Comparison of ENCODE assay signal across 1 cellular context in genomic region chr18:47930086-47930843, GRCh38.
TF ChIP-seq lines count a peak whose summit lies in the region.

Gene SMAD2, minus strand, starts transcription at chr18:47930659. Its CDS starts 33,903 bp downstream, at chr18:47896756.

TF ChIP-seq in HepG2, 621 proteins besides CTCF, POLR2A, EP300 and RAD21 (continued from another document and continues in another):
- TF ChIP-seq PATZ1 (CRISPR knock-in tag; IDR thresholded peaks at IDR 0.05) = peak; percentile 65
- peak; percentile 50 for TF ChIP-seq GABPA (IDR thresholded peaks at IDR 0.05; ENCODE audit: low read depth, low read length)
- TF ChIP-seq GABPA (CRISPR knock-in tag; IDR thresholded peaks at IDR 0.05; ENCODE audit: low read depth) = peak; percentile 80
- peak; percentile 54; the same call in 1 of the 2 replicates for TF ChIP-seq KDM2A (CRISPR knock-in tag; IDR thresholded peaks at IDR 0.05; ENCODE audit: borderline replicate concordance, low read depth)
- peak; percentile 46; the same call in 1 of the 2 replicates for TF ChIP-seq ARID5B (CRISPR knock-in tag; IDR thresholded peaks at IDR 0.05)
- no peak for TF ChIP-seq SP140L (CRISPR knock-in tag; IDR thresholded peaks at IDR 0.05; ENCODE audit: borderline replicate concordance)
- TF ChIP-seq HOMEZ (CRISPR knock-in tag; IDR thresholded peaks at IDR 0.05; ENCODE audit: low read depth) = no peak
- TF ChIP-seq HMG20B (CRISPR knock-in tag; conservative IDR thresholded peaks at IDR 0.05) = 0 out of 2 replicates have a peak, but pooled peaks have one; percentile 9
- no peak for TF ChIP-seq SOX13 (IDR thresholded peaks at IDR 0.05)
- TF ChIP-seq SOX13 (CRISPR knock-in tag; conservative IDR thresholded peaks at IDR 0.05 in 1 of 2, IDR thresholded peaks at IDR 0.05 in 1 of 2) = peak in 1 of 2 experiments; percentile 25; a peak in 1 of 4 replicates
- no peak for TF ChIP-seq ZNF691 (CRISPR knock-in tag; IDR thresholded peaks at IDR 0.05; ENCODE audit: borderline replicate concordance, low read depth)
- TF ChIP-seq ZSCAN25 (CRISPR knock-in tag; IDR thresholded peaks at IDR 0.05) = peak; percentile 97
- TF ChIP-seq KLF6 (CRISPR knock-in tag; IDR thresholded peaks at IDR 0.05) = peak; percentile 70; the same call in 1 of the 2 replicates
- peak; percentile 47; the same call in 1 of the 2 replicates for TF ChIP-seq HOXA3 (CRISPR knock-in tag; IDR thresholded peaks at IDR 0.05)
- peak; percentile 49; the same call in 1 of the 2 replicates for TF ChIP-seq TARDBP (CRISPR knock-in tag; IDR thresholded peaks at IDR 0.05)
- no peak for TF ChIP-seq ZC3H13 (CRISPR knock-in tag; IDR thresholded peaks at IDR 0.05)
- peak; percentile 75 for TF ChIP-seq ZMAT3 (CRISPR knock-in tag; conservative IDR thresholded peaks at IDR 0.05)
- peak; percentile 64 for TF ChIP-seq RBFOX2 (IDR thresholded peaks at IDR 0.05; ENCODE audit: low read depth, low read length)
- no peak for TF ChIP-seq FOXJ3 (CRISPR knock-in tag; IDR thresholded peaks at IDR 0.05; ENCODE audit: borderline replicate concordance)
- TF ChIP-seq AGO2 (optimal IDR thresholded peaks at IDR 0.05; ENCODE audit: low read depth, low read length) = peak; percentile 59
- peak; percentile 86; the same call in 1 of the 2 replicates for TF ChIP-seq ZNF746 (CRISPR knock-in tag; IDR thresholded peaks at IDR 0.05)
- 0 out of 2 replicates have a peak, but pooled peaks have one; percentile 30 for TF ChIP-seq ZNF567 (CRISPR knock-in tag; IDR thresholded peaks at IDR 0.05; ENCODE audit: borderline replicate concordance)
- no peak for TF ChIP-seq RNF2 (conservative IDR thresholded peaks at IDR 0.05; ENCODE audit: low read depth)
- TF ChIP-seq TFDP1 (CRISPR knock-in tag; IDR thresholded peaks at IDR 0.05; ENCODE audit: borderline replicate concordance) = peak; percentile 38; the same call in 1 of the 2 replicates
- peak; percentile 39 for TF ChIP-seq ZEB1 (IDR thresholded peaks at IDR 0.05; ENCODE audit: insufficient replicate concordance, low read depth)
- no peak for TF ChIP-seq ZNF530 (CRISPR knock-in tag; IDR thresholded peaks at IDR 0.05; ENCODE audit: low read depth)
- 0 out of 2 replicates have a peak, but pooled peaks have one; percentile 18 for TF ChIP-seq RXRA (CRISPR knock-in tag; IDR thresholded peaks at IDR 0.05)
- peak; percentile 49; the same call in 1 of the 2 replicates for TF ChIP-seq HNF1B (CRISPR knock-in tag; IDR thresholded peaks at IDR 0.05)
- no peak for TF ChIP-seq ARHGAP35 (CRISPR knock-in tag; IDR thresholded peaks at IDR 0.05; ENCODE audit: borderline replicate concordance)
- peak; percentile 48; the same call in 1 of the 2 replicates for TF ChIP-seq NFKB2 (CRISPR knock-in tag; IDR thresholded peaks at IDR 0.05; ENCODE audit: borderline replicate concordance)
- TF ChIP-seq ZNF276 (CRISPR knock-in tag; IDR thresholded peaks at IDR 0.05; ENCODE audit: low read depth) = 0 out of 2 replicates have a peak, but pooled peaks have one; percentile 29
- TF ChIP-seq ASH2L (IDR thresholded peaks at IDR 0.05; ENCODE audit: insufficient read length, low read depth, low read length) = peak; percentile 85
- TF ChIP-seq FOXK1 (CRISPR knock-in tag; IDR thresholded peaks at IDR 0.05; ENCODE audit: borderline replicate concordance, low read depth) = peak; percentile 34; the same call in 1 of the 2 replicates
- TF ChIP-seq ZNF792 (CRISPR knock-in tag; IDR thresholded peaks at IDR 0.05) = peak; percentile 53; the same call in 1 of the 2 replicates
- TF ChIP-seq ZNF572 (CRISPR knock-in tag; IDR thresholded peaks at IDR 0.05) = 0 out of 2 replicates have a peak, but pooled peaks have one; percentile 49
- TF ChIP-seq GFI1 (CRISPR knock-in tag; IDR thresholded peaks at IDR 0.05; ENCODE audit: borderline replicate concordance) = 0 out of 2 replicates have a peak, but pooled peaks have one; percentile 55
- TF ChIP-seq ZNF687 (CRISPR knock-in tag; IDR thresholded peaks at IDR 0.05) = peak; percentile 71
- TF ChIP-seq PHF8 (CRISPR knock-in tag; IDR thresholded peaks at IDR 0.05) = peak; percentile 73
- peak; percentile 69; the same call in 1 of the 2 replicates for TF ChIP-seq POGZ (CRISPR knock-in tag; IDR thresholded peaks at IDR 0.05)
- TF ChIP-seq ZNF18 (CRISPR knock-in tag; IDR thresholded peaks at IDR 0.05; ENCODE audit: insufficient replicate concordance) = no peak
- 0 out of 2 replicates have a peak, but pooled peaks have one; percentile 24 for TF ChIP-seq BCL6 (CRISPR knock-in tag; IDR thresholded peaks at IDR 0.05)
